In genomic region chr19:46646402-46646801, GRCh38 we compare ENCODE assay signal across 39 cellular contexts. TPM values are rescaled to one million over a fixed set of nuclear protein-coding genes. Genes with fewer than 3 reads are reported as not detected.
"Had no signal": no experiment of that assay in that cellular context is flagged by ENCODE, and none has a peak within 500 bp of the region (broad histone marks: within the 10 kb centered on the region; RNA-seq: fewer than 3 reads in every experiment).

No MANE protein-coding gene starts in this region.

- H3K4me1 ChIP-seq: foreskin keratinocyte, pancreas had no signal

- FAIRE-seq: islet of Langerhans, pancreas, urothelium cell line had no signal

- H3K27me3 ChIP-seq: tibial nerve had no signal

- H3K36me3 ChIP-seq: left lung, neutrophil, pancreas, upper lobe of left lung had no signal

- ATAC-seq: esophagus mucosa; foreskin keratinocyte; heart right ventricle; left cardiac atrium; left lung; mucosa of descending colon; natural killer cell treated with Interleukin-12 subunit alpha and Interleukin-12 subunit beta and Interleukin-15 and Interleukin-18, amount 100 ng/mL, for 72 hours; pancreas; sciatic nerve; stimulated activated effector memory CD8-positive, alpha-beta T cell treated with anti-CD3 and anti-CD28 coated beads, Interleukin-12 subunit alpha, Interleukin-12 subunit beta, amount 100 ng/mL, for 72 hours had no signal

- H3K4me2 ChIP-seq: smooth muscle cell had no signal

- H3K4me3 ChIP-seq: heart right ventricle, left lung, mucosa of descending colon, pancreas, smooth muscle cell, stomach, tibial nerve, upper lobe of left lung had no signal

- DNase-seq: effector CD8-positive, alpha-beta T cell; endodermal cell; foreskin keratinocyte; glutamatergic neuron; heart right ventricle; hippocampal formation; left cardiac atrium; mesenchymal stem cell; mucosa of descending colon; naive B cell; pancreas; retina; stimulated activated CD4-positive, alpha-beta T cell treated with anti-CD3 and anti-CD28 coated beads, Interleukin-12 subunit alpha, Interleukin-12 subunit beta, amount 100 ng/mL, for 4 hours; stimulated activated CD4-positive, alpha-beta T cell treated with anti-CD3 and anti-CD28 coated beads, Interleukin-1b, Interleukin-23, amount 100 ng/mL, for 48 hours; stimulated activated CD4-positive, alpha-beta T cell treated with anti-CD3 and anti-CD28 coated beads, Interleukin-4, amount 100 ng/mL, for 24 hours; stimulated activated naive CD4-positive, alpha-beta T cell treated with Interleukin-2 at 50 U/mL for 16 hours; stomach; upper lobe of left lung had no signal

- H3K9me3 ChIP-seq: left lung, mucosa of descending colon, neutrophil, pancreas, tibial nerve had no signal

- H3K27ac ChIP-seq: epithelial cell of prostate, foreskin keratinocyte, heart right ventricle, left lung, neutrophil, pancreas, tibial nerve, upper lobe of left lung had no signal

RNA-seq across cellular contexts. Expression of gene GNG8, which starts 10.4 kb away (rescaled TPM):
- total RNA-seq: endodermal cell, esophagus mucosa, fibroblast of lung, foreskin keratinocyte, kidney epithelial cell, left lung, lower leg skin, lung microvascular endothelial cell, neural crest cell, omental fat pad, pancreas, posterior vena cava, pulmonary artery endothelial cell, sciatic nerve, smooth muscle cell, stomach, subcutaneous adipose tissue, temporal lobe, tibial nerve, upper lobe of left lung had no signal
- polyA plus RNA-seq: fibroblast of lung, foreskin keratinocyte, heart right ventricle, pancreas, stomach had no signal

RNA-seq across cellular contexts. Expression of gene PTGIR, which starts 21.5 kb away (rescaled TPM):
- total RNA-seq: endodermal cell, foreskin keratinocyte, kidney epithelial cell, neural crest cell had no signal
